22 cellular contexts compared by ENCODE assay signal in the genomic region with DNA sequence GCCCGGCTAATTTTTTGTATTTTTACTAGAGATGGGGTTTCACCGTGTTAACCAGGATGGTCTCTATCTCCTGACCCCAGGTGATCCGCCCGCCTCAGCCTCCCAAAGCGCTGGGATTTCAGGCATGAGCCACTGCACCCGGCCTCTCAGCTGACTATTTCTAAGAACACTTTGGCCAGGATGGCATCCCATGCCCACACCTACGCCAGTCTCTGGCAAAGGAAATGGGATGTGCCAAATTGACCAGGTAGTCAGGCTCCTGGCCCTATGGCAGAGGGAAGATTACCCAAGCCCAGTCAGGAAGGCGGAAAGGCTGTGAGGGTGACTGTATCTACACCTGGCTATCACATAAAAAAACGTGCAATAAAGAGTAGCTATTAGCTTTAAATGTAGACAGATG.
"Had no signal": no experiment of that assay in that cellular context is flagged by ENCODE, and none has a peak within 500 bp of the region (broad histone marks: within the 10 kb centered on the region; RNA-seq: fewer than 3 reads in every experiment).

No MANE protein-coding gene starts in this region.

- FAIRE-seq: colon, frontal cortex had no signal

- H3K9me3 ChIP-seq: psoas muscle, thoracic aorta, tibial nerve, upper lobe of right lung, uterus had no signal

- H3K27ac ChIP-seq: psoas muscle, thoracic aorta, tibial nerve, upper lobe of right lung, uterus had no signal

- H3K27me3 ChIP-seq: tibial nerve, upper lobe of right lung, uterus had no signal

- H3K4me3 ChIP-seq: lung, psoas muscle, skin epidermis, thoracic aorta, tibial nerve, upper lobe of right lung, uterus had no signal

- ATAC-seq: left ventricle myocardium superior; naive thymus-derived CD8-positive, alpha-beta T cell; psoas muscle; right cardiac atrium; stimulated activated naive B cell treated with anti-CD40 and anti-IgM and Interleukin-4, amounts not matched to agents 10 μg/mL and 1 μg/mL and 100 μg/mL, for 72 hours; upper lobe of right lung had no signal

- DNase-seq: effector CD8-positive, alpha-beta T cell; endodermal cell; hypothalamus; immature natural killer cell; islet precursor cell; left ventricle myocardium superior; naive thymus-derived CD8-positive, alpha-beta T cell; nephron progenitor cell; nucleus accumbens; psoas muscle; right cardiac atrium; stimulated activated CD4-positive, alpha-beta T cell treated with anti-CD3 and anti-CD28 coated beads, Interleukin-15, amount 100 ng/mL, for 24 hours; stimulated activated CD4-positive, alpha-beta T cell treated with anti-CD3 and anti-CD28 coated beads, Interleukin-2, amount 100 ng/mL, for 48 hours; stimulated activated naive B cell treated with anti-CD40 and anti-IgM and Interleukin-4, amounts not matched to agents 10 μg/mL and 1 μg/mL and 100 μg/mL, for 72 hours; upper lobe of right lung; uterus had no signal

- H3K36me3 ChIP-seq: thoracic aorta, tibial nerve, upper lobe of right lung, uterus had no signal

- H3K4me1 ChIP-seq: psoas muscle had no signal
